ENCODE assay signal across 23 cellular contexts in genomic region chr10:65133652-65134051, GRCh38.
DNase-seq lines count a peak whose midpoint lies in the region; ATAC-seq and TF ChIP-seq lines count a peak whose summit lies in the region.
"Had no signal": no experiment of that assay in that cellular context is flagged by ENCODE, and none has a peak within 500 bp of the region (broad histone marks: within the 10 kb centered on the region; RNA-seq: fewer than 3 reads in every experiment).

No MANE protein-coding gene starts in this region.

- TF ChIP-seq CTCF in IMR-90 (conservative IDR thresholded peaks at IDR 0.05; ENCODE audit: low read depth, low read length), result no peak
- no peak for TF ChIP-seq CTCF in PC-9 (conservative IDR thresholded peaks at IDR 0.05)
- no peak for TF ChIP-seq CTCF in smooth muscle cell (IDR thresholded peaks at IDR 0.05; ENCODE audit: borderline replicate concordance, insufficient read depth, poor library complexity, severe bottlenecking)

- no peaks in the 10 kb centered on the region for H4K20me1 ChIP-seq in IMR-90 (ENCODE audit: insufficient read depth, low read length)
- H4K20me1 ChIP-seq in PC-9 (ENCODE audit: insufficient read depth), result no peaks in the 10 kb centered on the region
- H4K20me1 ChIP-seq in smooth muscle cell (ENCODE audit: low read depth), result no peaks in the 10 kb centered on the region
- H4K20me1 ChIP-seq: BLaER1 had no signal

- H4K91ac ChIP-seq in IMR-90 (ENCODE audit: insufficient read depth, low read depth, low read length), result no peak overlapping the region

- H3K27me3 ChIP-seq in IMR-90 (ENCODE audit: control insufficient read depth, insufficient read depth, low read length) (no peaks in the 10 kb centered on the region), PC-9 (ENCODE audit: insufficient read depth, low read depth) (no peaks in the 10 kb centered on the region), smooth muscle cell (ENCODE audit: low read depth) (no peaks in the 10 kb centered on the region)
- H3K27me3 ChIP-seq: BE2C, BLaER1 had no signal

- WGBS in IMR-90 (ENCODE audit: extremely low coverage in 2 of 2, insufficient read length in 1 of 2), 2 experiments, result no CpG with 5 or more reads among the region's 5 CpGs
- WGBS in smooth muscle cell (ENCODE audit: low lambda C conversion rate), result 98% methylated on average over 5 of the region's 5 CpGs

- POLR2A ChIA-PET in IMR-90 (lab: Charles Lee; ENCODE audit: unreplicated experiment), result no interaction called here
- POLR2A ChIA-PET in PC-9 (lab: Charles Lee; ENCODE audit: unreplicated experiment), result interaction anchor here (0.6 kb wide), 1 partner anchor 121 kb away, joined by 10 read pairs; no protein-coding TSS in a partner anchor

- no peaks in the 10 kb centered on the region for H3K36me3 Mint-ChIP-seq in immature natural killer cell
- H3K36me3 Mint-ChIP-seq: CD14-positive monocyte; CD4-positive, alpha-beta memory T cell; CD4-positive, CD25-positive, alpha-beta regulatory T cell; CD8-positive, alpha-beta memory T cell had no signal

- no peak overlapping the region for H3K4me2 ChIP-seq in IMR-90 (ENCODE audit: low read depth, low read length)
- no peak overlapping the region for H3K4me2 ChIP-seq in PC-9
- H3K4me2 ChIP-seq in smooth muscle cell, result no peak overlapping the region
- H3K4me2 ChIP-seq: BLaER1 had no signal

- no peak overlapping the region for H4K8ac ChIP-seq in IMR-90 (ENCODE audit: low read depth in 2 of 2, low read length in 2 of 2)

- H2AFZ ChIP-seq in IMR-90 (replicated peaks; ENCODE audit: low read length, poor library complexity), result no peak overlapping the region
- H2AFZ ChIP-seq in PC-9, result 0 out of 2 replicates have a peak overlapping the region, but pooled peaks have one; percentile 8
- H2AFZ ChIP-seq in smooth muscle cell (ENCODE audit: low read depth), result peak overlapping the region; percentile 34

- H3K36me3 ChIP-seq in IMR-90 (ENCODE audit: control insufficient read depth, insufficient read depth, low read length) (no peaks in the 10 kb centered on the region), PC-9 (ENCODE audit: low read depth) (no peaks in the 10 kb centered on the region), smooth muscle cell (ENCODE audit: low read depth) (no peaks in the 10 kb centered on the region)
- H3K36me3 ChIP-seq: BE2C, BLaER1 had no signal

- BruUV-seq in IMR-90 (replicated peaks; lab: Mats Ljungman, UMichigan) (no TSS peak), PC-9 (replicated peaks; lab: Mats Ljungman, UMichigan) (no TSS peak)

- peaks cover 0 to 13% (median 9%) of the 10 kb centered on the region in 6 donors for H3K9me3 Mint-ChIP-seq in immature natural killer cell

- no peaks in the 10 kb centered on the region for H3K9me3 ChIP-seq in IMR-90 (ENCODE audit: control insufficient read depth, insufficient read depth, low read length)
- H3K9me3 ChIP-seq in PC-9 (ENCODE audit: insufficient read depth, low read depth), result no peaks in the 10 kb centered on the region
- H3K9me3 ChIP-seq in smooth muscle cell (replicated peaks; ENCODE audit: low read depth), result no peaks in the 10 kb centered on the region
- H3K9me3 ChIP-seq: BE2C, BLaER1 had no signal

- no peak overlapping the region for H3K4me3 ChIP-seq in IMR-90 (ENCODE audit: insufficient read depth, low read depth, low read length)
- H3K4me3 ChIP-seq in PC-9, result no peak overlapping the region
- no peak overlapping the region for H3K4me3 ChIP-seq in smooth muscle cell
- H3K4me3 ChIP-seq: BLaER1, GM12878 had no signal

- no peak overlapping the region for H3K14ac ChIP-seq in IMR-90 (replicated peaks; ENCODE audit: low read depth, low read length)

- H3K9me2 ChIP-seq in PC-9 (ENCODE audit: insufficient read depth), result no peaks in the 10 kb centered on the region

- intact Hi-C loops in IMR-90 (cut with micrococcal nuclease), result no loop called here
- intact Hi-C loops in PC-9 (cut with micrococcal nuclease; ENCODE audit: unreplicated experiment), result no loop called here

- no peaks in the 10 kb centered on the region for H3K79me1 ChIP-seq in IMR-90 (ENCODE audit: low read depth in 1 of 2, low read length in 2 of 2)

- no peak overlapping the region for H3K4ac ChIP-seq in IMR-90 (ENCODE audit: low read depth, low read length)

- CTCF ChIA-PET in IMR-90 (lab: Yijun Ruan, JAX), result interaction anchor here (0.7 kb wide), 1 partner anchor 689 kb away, joined by 4 read pairs; no protein-coding TSS in a partner anchor
- CTCF ChIA-PET in PC-9 (lab: Charles Lee), result no interaction called here

- H2BK15ac ChIP-seq in IMR-90 (ENCODE audit: low read depth, low read length), result no peak overlapping the region

- DNase-seq in IMR-90 (no peak), PC-9 (no peak), smooth muscle cell (lab: John Stamatoyannopoulos, UW; ENCODE audit: unreplicated experiment) (no peak), immature natural killer cell (no peak)
- no peak for DNase-seq in activated CD4-positive, alpha-beta T cell treated with anti-CD3 and anti-CD28 coated beads, Interleukin-2, amount 50 U/mL, for 1 hour
- DNase-seq: 8988T; ACHN; BE2C; C1 segment of cervical spinal cord; CD4-positive, alpha-beta memory T cell; CD4-positive, CD25-positive, alpha-beta regulatory T cell; CD8-positive, alpha-beta memory T cell; COR-L47; DMS 273 treated with DMSO at 0.1 percent for 48 hours; DMS153; DMS53; DMS79; DND-41; EL; GDM1 had no signal

- H2AK9ac ChIP-seq in IMR-90 (replicated peaks; ENCODE audit: low read depth, low read length, poor library complexity), result no peak overlapping the region

- no peak overlapping the region for H3K9ac ChIP-seq in IMR-90 (ENCODE audit: low read depth, low read length)
- H3K9ac ChIP-seq in smooth muscle cell (ENCODE audit: low read depth), result no peak overlapping the region
- H3K9ac ChIP-seq: BLaER1 had no signal

- no peak overlapping the region for H3K56ac ChIP-seq in IMR-90 (ENCODE audit: extremely low read depth, insufficient read depth, low read length)

- no peak overlapping the region for H2BK5ac ChIP-seq in IMR-90 (ENCODE audit: low read depth, low read length, poor library complexity, severe bottlenecking)

- ATAC-seq in IMR-90 (ENCODE audit: low read depth), result no peak
- ATAC-seq: GM12878 had no signal

- no peak for TF ChIP-seq RAD21 in IMR-90 (IDR thresholded peaks at IDR 0.05; ENCODE audit: low read length)

- H3K4me1 ChIP-seq in IMR-90 (ENCODE audit: control insufficient read depth, insufficient read depth, low read length), result no peaks in the 10 kb centered on the region
- no peaks in the 10 kb centered on the region for H3K4me1 ChIP-seq in PC-9 (replicated peaks; ENCODE audit: insufficient read depth)
- no peaks in the 10 kb centered on the region for H3K4me1 ChIP-seq in smooth muscle cell (ENCODE audit: low read depth)
- H3K4me1 ChIP-seq: BE2C, BLaER1 had no signal

- no peak overlapping the region for H4K5ac ChIP-seq in IMR-90 (ENCODE audit: low read depth, low read length)

- H2AK5ac ChIP-seq in IMR-90 (ENCODE audit: low read depth, low read length), result no peak overlapping the region

- H2BK20ac ChIP-seq in IMR-90 (ENCODE audit: low read depth, low read length), result no peak overlapping the region

- H3K4me1 Mint-ChIP-seq in immature natural killer cell, result no peaks in the 10 kb centered on the region
- H3K4me1 Mint-ChIP-seq: CD14-positive monocyte; CD4-positive, alpha-beta memory T cell; CD4-positive, CD25-positive, alpha-beta regulatory T cell; CD8-positive, alpha-beta memory T cell had no signal

- no peak overlapping the region for H3K27ac ChIP-seq in IMR-90 (ENCODE audit: insufficient read depth, low read length)
- H3K27ac ChIP-seq in PC-9, result no peak overlapping the region
- no peak overlapping the region for H3K27ac ChIP-seq in smooth muscle cell (ENCODE audit: low read depth)
- H3K27ac ChIP-seq: BLaER1 had no signal

- in situ Hi-C loops in IMR-90 (cut with MboI; ENCODE audit: low sequenced_read_pairs), result no loop called here

- H3F3A ChIP-seq in PC-9 (ENCODE audit: insufficient read depth, low read depth) (no peaks in the 10 kb centered on the region), smooth muscle cell (ENCODE audit: low read depth) (no peaks in the 10 kb centered on the region)

- dilution Hi-C loops in IMR-90 (cut with HindIII; ENCODE audit: low sequenced_read_pairs, unreplicated experiment), result no loop called here

- H3K79me2 ChIP-seq in PC-9 (ENCODE audit: low read depth), result no peaks in the 10 kb centered on the region
- no peaks in the 10 kb centered on the region for H3K79me2 ChIP-seq in smooth muscle cell (ENCODE audit: low read depth)

- H3K4me3 Mint-ChIP-seq in immature natural killer cell, result no peak overlapping the region
- H3K4me3 Mint-ChIP-seq: CD14-positive monocyte; CD4-positive, alpha-beta memory T cell; CD4-positive, CD25-positive, alpha-beta regulatory T cell; CD8-positive, alpha-beta memory T cell had no signal

- H2BK120ac ChIP-seq in IMR-90 (ENCODE audit: low read depth, low read length), result no peak overlapping the region

- H3K23ac ChIP-seq in IMR-90 (ENCODE audit: low read depth, low read length), result no peak overlapping the region

- H3K27ac Mint-ChIP-seq in immature natural killer cell, result no peak overlapping the region
- H3K27ac Mint-ChIP-seq: CD14-positive monocyte; CD4-positive, alpha-beta memory T cell; CD4-positive, CD25-positive, alpha-beta regulatory T cell; CD8-positive, alpha-beta memory T cell had no signal

- no peak overlapping the region for H3K18ac ChIP-seq in IMR-90 (ENCODE audit: low read depth, low read length)

- TF ChIP-seq POLR2A in IMR-90 (IDR thresholded peaks at IDR 0.05; ENCODE audit: low read depth, low read length), result no peak

- no peaks in the 10 kb centered on the region for H3K27me3 Mint-ChIP-seq in immature natural killer cell (ENCODE audit: low read depth in 3 of 3)
- H3K27me3 Mint-ChIP-seq: CD4-positive, alpha-beta memory T cell; CD4-positive, CD25-positive, alpha-beta regulatory T cell; CD8-positive, alpha-beta memory T cell had no signal

- H3K9me1 ChIP-seq in IMR-90 (ENCODE audit: insufficient read depth, low read length), result no peaks in the 10 kb centered on the region

TF ChIP-seq in IMR-90, 13 proteins besides CTCF, POLR2A, EP300 and RAD21:
- TF ChIP-seq RFX5 (IDR thresholded peaks at IDR 0.05; ENCODE audit: low read depth, low read length) (no peak), CEBPB (IDR thresholded peaks at IDR 0.05; ENCODE audit: low read depth, low read length) (peak; percentile 60), RCOR1 (IDR thresholded peaks at IDR 0.05; ENCODE audit: insufficient replicate concordance, low read length) (no peak)
